27 cellular contexts compared by ENCODE assay signal in the genomic region with DNA sequence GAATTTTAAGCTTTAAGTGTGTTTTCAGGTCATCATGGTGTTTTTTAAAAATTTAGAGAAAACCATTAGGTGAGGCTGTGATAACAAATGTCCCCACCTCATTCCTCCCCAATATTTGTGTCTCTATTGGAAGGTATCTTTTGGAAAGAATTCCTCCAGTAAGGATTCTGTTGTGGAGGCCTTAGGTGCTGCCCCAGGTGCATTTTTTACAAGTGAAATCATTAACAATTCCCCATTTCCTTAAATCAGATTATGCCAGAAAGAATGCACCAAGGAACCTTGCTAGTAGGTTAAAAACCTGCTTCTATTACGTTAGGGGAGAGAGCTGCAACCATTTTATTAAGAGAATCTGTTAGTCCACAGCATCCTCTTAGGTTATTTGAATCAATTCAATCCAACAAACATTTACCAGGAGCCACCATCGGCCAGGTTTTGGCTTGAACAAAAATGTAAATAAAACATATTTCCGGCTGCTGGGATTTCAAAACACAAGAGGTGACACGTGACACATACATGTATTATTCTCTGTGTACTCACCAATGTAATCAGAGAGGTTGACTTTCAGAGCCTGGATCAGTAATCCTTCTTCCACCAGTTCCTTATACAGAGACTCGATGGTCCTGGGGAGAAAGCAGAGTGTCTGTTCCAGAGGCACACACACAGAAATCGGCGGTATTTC.
DNase-seq lines count a peak whose midpoint lies in the region; ATAC-seq and TF ChIP-seq lines count a peak whose summit lies in the region.
"Had no signal": no experiment of that assay in that cellular context is flagged by ENCODE, and none has a peak within 500 bp of the region (broad histone marks: within the 10 kb centered on the region; RNA-seq: fewer than 3 reads in every experiment).

No MANE protein-coding gene starts in this region.

- no peaks in the 10 kb centered on the region for H3K79me1 ChIP-seq in trophoblast cell (ENCODE audit: low read length)

- H3K4me3 ChIP-seq in PC-3 (ENCODE audit: low read length) = 0 out of 2 replicates have a peak overlapping the region, but pooled peaks have one; percentile 24
- H3K4me3 ChIP-seq in trophoblast cell (ENCODE audit: low read depth, low read length) = no peak overlapping the region
- no peak overlapping the region for H3K4me3 ChIP-seq in Caco-2 (ENCODE audit: low read depth, low read length)
- H3K4me3 ChIP-seq: dorsolateral prefrontal cortex, lung, PC-9, transverse colon had no signal

- H3K27me3 ChIP-seq in PC-3 (ENCODE audit: low read length) = 0 out of 2 replicates have a peak, but pooled peaks cover 5% of the 10 kb centered on the region
- H3K27me3 ChIP-seq in trophoblast cell (ENCODE audit: insufficient read depth, low read length) = no peaks in the 10 kb centered on the region
- H3K27me3 ChIP-seq in Caco-2 (replicated peaks; ENCODE audit: control insufficient read depth, insufficient read depth, low read length) = no peaks in the 10 kb centered on the region
- H3K27me3 ChIP-seq: brain microvascular endothelial cell, transverse colon had no signal

- WGBS in trophoblast cell (ENCODE audit: extremely low coverage, insufficient coverage, insufficient read length) = no CpG with 5 or more reads among the region's 7 CpGs

- no peaks in the 10 kb centered on the region for H3K9me3 ChIP-seq in PC-3 (ENCODE audit: low read length)
- peaks cover 2% of the 10 kb centered on the region for H3K9me3 ChIP-seq in trophoblast cell (ENCODE audit: insufficient read depth, low read depth, low read length)
- H3K9me3 ChIP-seq in Caco-2 = no peaks in the 10 kb centered on the region
- H3K9me3 ChIP-seq: transverse colon had no signal

- no peaks in the 10 kb centered on the region for H3K4me1 Mint-ChIP-seq in Caco-2 (ENCODE audit: low read depth, unreplicated experiment)
- H3K4me1 Mint-ChIP-seq: activated CD4-positive, alpha-beta memory T cell treated with anti-CD3 and anti-CD28 coated beads, Interleukin-2, amount 10 ng/mL, durations not matched to agents 7 days and 5 days had no signal

- intact Hi-C loops in PC-3 (cut with micrococcal nuclease) = no loop called here
- intact Hi-C loops in Caco-2 (cut with micrococcal nuclease; ENCODE audit: unreplicated experiment) = no loop called here

- H2BK5ac ChIP-seq in trophoblast cell (ENCODE audit: low read depth, low read length, poor library complexity) = no peak overlapping the region

- H3K27ac Mint-ChIP-seq in Caco-2 (ENCODE audit: unreplicated experiment) = no peak overlapping the region
- H3K27ac Mint-ChIP-seq: activated CD4-positive, alpha-beta memory T cell treated with anti-CD3 and anti-CD28 coated beads, Interleukin-2, amount 10 ng/mL, durations not matched to agents 7 days and 5 days; activated naive CD4-positive, alpha-beta T cell treated with anti-CD3 and anti-CD28 coated beads, Interleukin-2, amount 50 U/mL, for 72 hours; activated T-helper 2 cell treated with anti-CD3 and anti-CD28 coated beads, Interferon-gamma antibody, Interleukin-2, Interleukin-4, amounts not matched to agents 10 μg/mL and 5 μg/mL and 100 μg/mL, durations not matched to agents 14 hours and 24 hours and 36 hours; HFFc6 had no signal

- no peaks in the 10 kb centered on the region for H3F3A ChIP-seq in PC-3 (ENCODE audit: low read length, unreplicated experiment)

- CTCF ChIA-PET in PC-3 (lab: Charles Lee) (no interaction called here), Caco-2 (lab: Charles Lee) (no interaction called here)

- DNase-seq in NCI-H1417 (lab: John Stamatoyannopoulos, UW) (peak in 2 of 3 experiments; percentile 2 to 9), NCI-H1417 treated with DMSO at 0.1 percent for 48 hours (lab: John Stamatoyannopoulos, UW) (no peak), NCI-H2029 (lab: John Stamatoyannopoulos, UW) (peak; percentile 74), PC-3 (peak; percentile 38), trophoblast cell (peak; percentile 67 to 93), Caco-2 (no peak)
- no peak for DNase-seq in activated CD8-positive, alpha-beta memory T cell treated with anti-CD3 and anti-CD28 coated beads for 24 hours
- DNase-seq: 8988T; activated CD4-positive, alpha-beta memory T cell treated with anti-CD3 and anti-CD28 coated beads, Interleukin-2, amount 10 ng/mL, durations not matched to agents 7 days and 5 days; activated CD4-positive, CD25-positive, alpha-beta regulatory T cell treated with anti-CD3 and anti-CD28 coated beads, Interleukin-2, amount 50 U/mL, for 72 hours; amygdala; brain microvascular endothelial cell; dorsolateral prefrontal cortex; GOT3; HFFc6; naive thymus-derived CD8-positive, alpha-beta T cell; NCI-H1048; NCI-H524 treated with DMSO at 0.1 percent for 48 hours; nucleus accumbens; PC-9; stimulated activated CD4-positive, alpha-beta T cell treated with anti-CD3 and anti-CD28 coated beads, Interleukin-4, amount 100 ng/mL, for 24 hours; transverse colon had no signal

- H2BK12ac ChIP-seq in trophoblast cell (ENCODE audit: low read length) = no peak overlapping the region

- ATAC-seq in PC-3 (peak; percentile 38), GM18868 (IDR thresholded peaks at IDR 0.05; ENCODE audit: unreplicated experiment) (no peak)
- ATAC-seq: activated naive CD4-positive, alpha-beta T cell treated with anti-CD3 and anti-CD28 coated beads, Interleukin-2, amount 50 U/mL, for 72 hours; naive thymus-derived CD8-positive, alpha-beta T cell had no signal

- peak overlapping the region; percentile 59; the same call in 1 of the 2 replicates for H2AFZ ChIP-seq in PC-3 (ENCODE audit: low read length)
- no peak overlapping the region for H2AFZ ChIP-seq in trophoblast cell (ENCODE audit: insufficient read depth, low read length, poor library complexity)
- H2AFZ ChIP-seq: PC-9 had no signal

- peak overlapping the region; percentile 51 for H2BK120ac ChIP-seq in trophoblast cell (ENCODE audit: insufficient read depth, low read length, poor library complexity)

- H3K9me2 ChIP-seq in PC-3 (replicated peaks; ENCODE audit: low read length) = no peaks in the 10 kb centered on the region

- no peak overlapping the region for H2AK5ac ChIP-seq in trophoblast cell (ENCODE audit: low read length)

- no peak overlapping the region for H4K12ac ChIP-seq in trophoblast cell (ENCODE audit: low read depth, low read length)

- TF ChIP-seq CTCF in PC-3 (conservative IDR thresholded peaks at IDR 0.05; ENCODE audit: low read depth, low read length) (no peak), Caco-2 (IDR thresholded peaks at IDR 0.05; ENCODE audit: insufficient read depth in 1 of 2, low read depth in 1 of 2, low read length in 1 of 2, severe bottlenecking in 1 of 2, unreplicated experiment in 1 of 2) (no peak)

- no peaks in the 10 kb centered on the region for H3K36me3 Mint-ChIP-seq in Caco-2 (ENCODE audit: insufficient read depth, unreplicated experiment)
- H3K36me3 Mint-ChIP-seq: activated naive CD4-positive, alpha-beta T cell treated with anti-CD3 and anti-CD28 coated beads, Interleukin-2, amount 50 U/mL, for 72 hours had no signal

- H3K18ac ChIP-seq in trophoblast cell (ENCODE audit: low read length) = no peak overlapping the region

- H3K4me3 Mint-ChIP-seq in Caco-2 (ENCODE audit: unreplicated experiment) = no peak overlapping the region
- H3K4me3 Mint-ChIP-seq: activated CD4-positive, alpha-beta memory T cell treated with anti-CD3 and anti-CD28 coated beads, Interleukin-2, amount 10 ng/mL, durations not matched to agents 7 days and 5 days; HFFc6; naive thymus-derived CD8-positive, alpha-beta T cell had no signal

- H3K23ac ChIP-seq in trophoblast cell (ENCODE audit: low read length) = no peak overlapping the region

- H3K27me3 Mint-ChIP-seq in Caco-2 (ENCODE audit: insufficient read depth, unreplicated experiment) = no peaks in the 10 kb centered on the region

- H3K9me3 Mint-ChIP-seq in Caco-2 (ENCODE audit: unreplicated experiment) = peaks cover 15% of the 10 kb centered on the region
- H3K9me3 Mint-ChIP-seq: activated CD4-positive, alpha-beta memory T cell treated with anti-CD3 and anti-CD28 coated beads, Interleukin-2, amount 10 ng/mL, durations not matched to agents 7 days and 5 days; activated naive CD4-positive, alpha-beta T cell treated with anti-CD3 and anti-CD28 coated beads, Interleukin-2, amount 50 U/mL, for 72 hours; activated T-helper 2 cell treated with anti-CD3 and anti-CD28 coated beads, Interferon-gamma antibody, Interleukin-2, Interleukin-4, amounts not matched to agents 10 μg/mL and 5 μg/mL and 100 μg/mL, durations not matched to agents 14 hours and 24 hours and 36 hours; naive thymus-derived CD8-positive, alpha-beta T cell had no signal

- H3K4me2 ChIP-seq in PC-3 (ENCODE audit: low read length) = peak overlapping the region; percentile 65
- H3K4me2 ChIP-seq in trophoblast cell (ENCODE audit: low read length) = no peak overlapping the region
- H3K4me2 ChIP-seq: PC-9 had no signal

- H3K4ac ChIP-seq in trophoblast cell (ENCODE audit: low read depth, low read length) = no peak overlapping the region

- H4K91ac ChIP-seq in trophoblast cell (ENCODE audit: low read depth, low read length) = peak overlapping the region; percentile 37

- H3K9ac ChIP-seq in PC-3 (ENCODE audit: low read length) (no peak overlapping the region), trophoblast cell (ENCODE audit: low read length) (no peak overlapping the region)

- H4K20me1 ChIP-seq in PC-3 (ENCODE audit: low read length) = no peaks in the 10 kb centered on the region

- no peak overlapping the region for H4K8ac ChIP-seq in trophoblast cell (ENCODE audit: low read depth, low read length)

- H3K4me1 ChIP-seq in PC-3 (ENCODE audit: insufficient read depth, low read length) = peaks cover 8% of the 10 kb centered on the region; the same call in 1 of the 2 replicates
- H3K4me1 ChIP-seq in trophoblast cell (ENCODE audit: control insufficient read depth in 1 of 2, insufficient read depth in 2 of 2, low read length in 2 of 2) = peaks cover 0 to 7% of the 10 kb centered on the region in 2 experiments
- no peaks in the 10 kb centered on the region for H3K4me1 ChIP-seq in Caco-2
- H3K4me1 ChIP-seq: transverse colon had no signal

- BruUV-seq in PC-3 (replicated peaks; lab: Mats Ljungman, UMichigan) (no TSS peak), Caco-2 (replicated peaks; lab: Mats Ljungman, UMichigan) (no TSS peak)

- H3K79me2 ChIP-seq in PC-3 (ENCODE audit: low read length) (no peaks in the 10 kb centered on the region), trophoblast cell (ENCODE audit: control insufficient read depth, insufficient read depth, low read length, poor library complexity) (no peaks in the 10 kb centered on the region)

- H3K36me3 ChIP-seq in PC-3 (ENCODE audit: low read depth, low read length) (no peaks in the 10 kb centered on the region), trophoblast cell (ENCODE audit: control insufficient read depth in 1 of 2, insufficient read depth in 2 of 2, low read length in 2 of 2) (peaks cover 0 to 3% of the 10 kb centered on the region in 2 experiments), Caco-2 (ENCODE audit: control insufficient read depth, insufficient read depth, low read length) (no peaks in the 10 kb centered on the region)
- H3K36me3 ChIP-seq: brain microvascular endothelial cell, transverse colon had no signal

- no peak overlapping the region for H3K27ac ChIP-seq in PC-3 (ENCODE audit: low read length)
- H3K27ac ChIP-seq in trophoblast cell (ENCODE audit: low read depth, low read length) = no peak overlapping the region
- H3K27ac ChIP-seq: brain microvascular endothelial cell, C4-2B, dorsolateral prefrontal cortex, PC-9, transverse colon had no signal

- no peak overlapping the region for H3K14ac ChIP-seq in trophoblast cell (ENCODE audit: low read length)

- POLR2A ChIA-PET in PC-3 (lab: Charles Lee; ENCODE audit: unreplicated experiment) = no interaction called here
- POLR2A ChIA-PET in Caco-2 (lab: Charles Lee) = no interaction called here

Comparison
In these comparisons a context has a peak if more than half of its experiments do, and no peak if none do; other contexts are left out.
1. DNase-seq: peak in NCI-H1417 (2 of 3), NCI-H2029 (single experiment), PC-3 (single experiment) and trophoblast cell (2 of 2); none in NCI-H1417 treated with DMSO at 0.1 percent for 48 hours (single experiment), activated CD8-positive, alpha-beta memory T cell treated with anti-CD3 and anti-CD28 coated beads for 24 hours (single experiment) and Caco-2 (0 of 2).